ENCODE assay signal across 22 cellular contexts in genomic region chr6:162211022-162211421, GRCh38.
"Had no signal": no experiment of that assay in that cellular context is flagged by ENCODE, and none has a peak within 500 bp of the region (broad histone marks: within the 10 kb centered on the region; RNA-seq: fewer than 3 reads in every experiment).

No MANE protein-coding gene starts in this region.

- H3K4me1 ChIP-seq: adrenal gland, foreskin keratinocyte, right atrium auricular region, tibial artery had no signal

- H3K9me3 ChIP-seq: adrenal gland, right atrium auricular region, tibial artery had no signal

- DNase-seq: activated CD4-positive, alpha-beta T cell treated with anti-CD3 and anti-CD28 coated beads for 36 hours; activated CD4-positive, alpha-beta T cell treated with anti-CD3 and anti-CD28 coated beads, Interleukin-2, amount 50 U/mL, for 48 hours; activated gamma-delta T cell treated with Interleukin-2 at 50 U/mL for 16 hours; activated T-cell treated with anti-CD3 and anti-CD28 coated beads for 4 hours; adrenal gland; dermis blood vessel endothelial cell; effector memory CD4-positive, alpha-beta T cell; foreskin keratinocyte; hippocampal formation; kidney; stimulated activated CD4-positive, alpha-beta T cell treated with anti-CD3 and anti-CD28 coated beads, Interleukin-12 subunit alpha, Interleukin-12 subunit beta, amount 100 ng/mL, for 4 hours; stimulated activated CD4-positive, alpha-beta T cell treated with anti-CD3 and anti-CD28 coated beads, Interleukin-1b, Interleukin-23, amount 100 ng/mL, for 48 hours; stimulated activated CD8-positive, alpha-beta memory T cell treated with anti-CD3 and anti-CD28 coated beads, Interleukin-4, amount 100 ng/mL, for 48 hours; stimulated activated naive CD4-positive, alpha-beta T cell treated with Interleukin-2 at 50 U/mL for 16 hours; tibial artery had no signal

- H3K27ac ChIP-seq: adrenal gland, foreskin keratinocyte, right atrium auricular region, tibial artery had no signal

- H3K4me3 Mint-ChIP-seq: activated CD4-positive, alpha-beta T cell treated with anti-CD3 and anti-CD28 coated beads for 36 hours; activated T-helper 1 cell treated with anti-CD3 and anti-CD28 coated beads, Interleukin-12 subunit alpha, Interleukin-12 subunit beta, Interleukin-2, Interleukin-4 antibody, amounts not matched to agents 30 ng/mL and 10 ng/mL and 1 ng/mL, durations not matched to agents 14 hours and 24 hours and 36 hours; memory B cell; neural crest cell; WTC11 had no signal

- H3K27me3 Mint-ChIP-seq: activated CD4-positive, alpha-beta T cell treated with anti-CD3 and anti-CD28 coated beads for 36 hours; memory B cell had no signal

- H3K4me1 Mint-ChIP-seq: activated CD4-positive, alpha-beta T cell treated with anti-CD3 and anti-CD28 coated beads for 36 hours; memory B cell; neural crest cell had no signal

- H3K4me3 ChIP-seq: adrenal gland, right atrium auricular region, tibial artery had no signal

- H3K27ac Mint-ChIP-seq: activated CD4-positive, alpha-beta T cell treated with anti-CD3 and anti-CD28 coated beads for 36 hours; activated naive CD4-positive, alpha-beta T cell treated with anti-CD3 and anti-CD28 coated beads, Interleukin-2, amount 50 U/mL, for 72 hours; activated T-helper 1 cell treated with anti-CD3 and anti-CD28 coated beads, Interleukin-12 subunit alpha, Interleukin-12 subunit beta, Interleukin-2, Interleukin-4 antibody, amounts not matched to agents 30 ng/mL and 10 ng/mL and 1 ng/mL, durations not matched to agents 14 hours and 24 hours and 36 hours; memory B cell; progenitor cell of endocrine pancreas; WTC11 had no signal

- H3K36me3 ChIP-seq: adrenal gland, right atrium auricular region, tibial artery had no signal

- H3K9me3 Mint-ChIP-seq: activated naive CD4-positive, alpha-beta T cell treated with anti-CD3 and anti-CD28 coated beads, Interleukin-2, amount 50 U/mL, for 72 hours had no signal

- H3K27me3 ChIP-seq: adrenal gland, foreskin keratinocyte, right atrium auricular region, tibial artery had no signal
